In the genomic region with DNA sequence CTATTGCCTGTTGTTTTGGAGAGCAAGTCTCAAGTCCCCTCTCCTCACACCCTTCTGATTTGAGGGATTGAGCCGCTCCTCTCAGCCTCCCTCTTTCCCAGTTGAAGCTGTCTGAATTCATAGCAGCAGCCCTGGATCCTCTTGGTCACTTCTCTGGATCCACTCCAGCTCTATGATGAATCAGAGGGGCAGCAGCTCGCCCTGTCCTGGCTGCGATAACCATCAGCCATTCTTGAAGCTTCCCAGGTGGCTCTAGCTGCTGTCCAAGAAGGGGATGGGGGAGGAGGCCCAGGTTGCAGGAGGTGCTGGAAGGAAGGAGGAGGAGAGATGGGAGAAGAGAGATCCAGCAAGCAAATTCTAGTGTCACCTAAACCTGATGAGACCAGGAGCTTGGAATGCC, we compare ENCODE assay signal across 1 cellular context.
TF ChIP-seq lines count a peak whose summit lies in the region.

No MANE protein-coding gene starts in this region.

TF ChIP-seq in SK-N-SH, 30 proteins besides CTCF, POLR2A, EP300 and RAD21 (continued from another document):
- TF ChIP-seq, protein P1, sequence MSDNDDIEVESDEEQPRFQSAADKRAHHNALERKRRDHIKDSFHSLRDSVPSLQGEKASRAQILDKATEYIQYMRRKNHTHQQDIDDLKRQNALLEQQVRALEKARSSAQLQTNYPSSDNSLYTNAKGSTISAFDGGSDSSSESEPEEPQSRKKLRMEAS (IDR thresholded peaks at IDR 0.05; ENCODE audit: low read depth) = 0 out of 2 replicates have a peak, but pooled peaks have one; percentile 31
- TF ChIP-seq TAF1 (IDR thresholded peaks at IDR 0.05; ENCODE audit: borderline replicate concordance, low read depth, low read length) = no peak
- 0 out of 2 replicates have a peak, but pooled peaks have one; percentile 44 for TF ChIP-seq TEAD4 (IDR thresholded peaks at IDR 0.05; ENCODE audit: borderline replicate concordance, insufficient read depth)
- TF ChIP-seq FOXJ3 (CRISPR knock-in tag; IDR thresholded peaks at IDR 0.05) = peak; percentile 64; the same call in 1 of the 2 replicates
- TF ChIP-seq ELF1 (IDR thresholded peaks at IDR 0.05) = no peak
- TF ChIP-seq, protein P2, sequence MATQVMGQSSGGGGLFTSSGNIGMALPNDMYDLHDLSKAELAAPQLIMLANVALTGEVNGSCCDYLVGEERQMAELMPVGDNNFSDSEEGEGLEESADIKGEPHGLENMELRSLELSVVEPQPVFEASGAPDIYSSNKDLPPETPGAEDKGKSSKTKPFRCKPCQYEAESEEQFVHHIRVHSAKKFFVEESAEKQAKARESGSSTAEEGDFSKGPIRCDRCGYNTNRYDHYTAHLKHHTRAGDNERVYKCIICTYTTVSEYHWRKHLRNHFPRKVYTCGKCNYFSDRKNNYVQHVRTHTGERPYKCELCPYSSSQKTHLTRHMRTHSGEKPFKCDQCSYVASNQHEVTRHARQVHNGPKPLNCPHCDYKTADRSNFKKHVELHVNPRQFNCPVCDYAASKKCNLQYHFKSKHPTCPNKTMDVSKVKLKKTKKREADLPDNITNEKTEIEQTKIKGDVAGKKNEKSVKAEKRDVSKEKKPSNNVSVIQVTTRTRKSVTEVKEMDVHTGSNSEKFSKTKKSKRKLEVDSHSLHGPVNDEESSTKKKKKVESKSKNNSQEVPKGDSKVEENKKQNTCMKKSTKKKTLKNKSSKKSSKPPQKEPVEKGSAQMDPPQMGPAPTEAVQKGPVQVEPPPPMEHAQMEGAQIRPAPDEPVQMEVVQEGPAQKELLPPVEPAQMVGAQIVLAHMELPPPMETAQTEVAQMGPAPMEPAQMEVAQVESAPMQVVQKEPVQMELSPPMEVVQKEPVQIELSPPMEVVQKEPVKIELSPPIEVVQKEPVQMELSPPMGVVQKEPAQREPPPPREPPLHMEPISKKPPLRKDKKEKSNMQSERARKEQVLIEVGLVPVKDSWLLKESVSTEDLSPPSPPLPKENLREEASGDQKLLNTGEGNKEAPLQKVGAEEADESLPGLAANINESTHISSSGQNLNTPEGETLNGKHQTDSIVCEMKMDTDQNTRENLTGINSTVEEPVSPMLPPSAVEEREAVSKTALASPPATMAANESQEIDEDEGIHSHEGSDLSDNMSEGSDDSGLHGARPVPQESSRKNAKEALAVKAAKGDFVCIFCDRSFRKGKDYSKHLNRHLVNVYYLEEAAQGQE (IDR thresholded peaks at IDR 0.05; ENCODE audit: low read depth, low read length) = 0 out of 2 replicates have a peak, but pooled peaks have one; percentile 63
- TF ChIP-seq, protein P3, sequence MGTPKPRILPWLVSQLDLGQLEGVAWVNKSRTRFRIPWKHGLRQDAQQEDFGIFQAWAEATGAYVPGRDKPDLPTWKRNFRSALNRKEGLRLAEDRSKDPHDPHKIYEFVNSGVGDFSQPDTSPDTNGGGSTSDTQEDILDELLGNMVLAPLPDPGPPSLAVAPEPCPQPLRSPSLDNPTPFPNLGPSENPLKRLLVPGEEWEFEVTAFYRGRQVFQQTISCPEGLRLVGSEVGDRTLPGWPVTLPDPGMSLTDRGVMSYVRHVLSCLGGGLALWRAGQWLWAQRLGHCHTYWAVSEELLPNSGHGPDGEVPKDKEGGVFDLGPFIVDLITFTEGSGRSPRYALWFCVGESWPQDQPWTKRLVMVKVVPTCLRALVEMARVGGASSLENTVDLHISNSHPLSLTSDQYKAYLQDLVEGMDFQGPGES (IDR thresholded peaks at IDR 0.05; ENCODE audit: low read depth, low read length) = no peak
- TF ChIP-seq RFX5 (IDR thresholded peaks at IDR 0.05; ENCODE audit: low read length) = no peak
- peak; percentile 99 for TF ChIP-seq TCF12 (IDR thresholded peaks at IDR 0.05)
- TF ChIP-seq CHD2 (IDR thresholded peaks at IDR 0.05; ENCODE audit: low read length, partially characterized antibody) = peak; percentile 52
